8 cellular contexts compared by ENCODE assay signal in the genomic region with DNA sequence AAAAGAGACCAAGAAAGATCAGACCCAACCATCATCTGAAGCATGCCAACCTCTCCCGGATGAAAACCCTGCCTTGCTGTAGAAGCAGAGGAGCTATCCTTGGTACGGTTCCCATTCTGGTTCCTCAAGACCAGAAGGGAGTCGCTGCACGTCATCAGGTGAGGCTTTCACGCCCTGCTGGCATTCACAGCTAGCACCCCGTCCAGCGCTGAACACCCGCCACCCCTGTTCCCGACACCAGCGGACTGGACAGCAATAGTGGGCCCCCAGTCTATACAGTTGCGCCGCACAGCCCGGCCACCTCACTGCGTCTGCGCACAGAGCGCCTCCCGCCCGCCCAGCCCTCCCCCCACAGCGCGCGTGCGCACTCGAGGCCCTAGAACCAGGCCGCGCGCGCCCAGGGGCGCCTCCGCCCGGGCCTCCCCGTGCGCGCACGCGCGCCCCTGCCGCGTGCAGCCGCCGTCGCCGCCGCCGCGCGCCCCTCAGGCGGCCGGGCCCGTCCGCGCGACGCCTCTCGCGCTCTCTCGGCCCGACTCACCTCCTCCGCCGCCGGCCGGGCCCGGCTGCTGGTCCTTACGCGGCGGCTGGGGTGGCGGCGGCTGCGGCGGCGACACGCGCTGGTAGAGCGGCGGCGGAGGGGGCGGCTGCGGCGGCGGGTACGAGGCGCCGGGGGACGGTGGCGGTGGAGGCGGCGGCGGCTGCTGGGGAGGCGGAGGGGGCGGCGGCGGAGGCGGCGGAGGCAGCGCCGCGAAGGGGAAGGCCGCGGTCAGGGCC. TPM values are rescaled to one million over a fixed set of nuclear protein-coding genes. Genes with fewer than 3 reads are reported as not detected.
DNase-seq lines count a peak whose midpoint lies in the region; ATAC-seq and TF ChIP-seq lines count a peak whose summit lies in the region.

No MANE protein-coding gene starts in this region.

- H3K4me3 ChIP-seq in DOHH2 (ENCODE audit: low read length) (peak overlapping the region; percentile 96), liver (ENCODE audit: low read depth in 1 of 3, low read length in 3 of 3) (peak overlapping the region; percentile 84 to 100 (median 93))

- TF ChIP-seq CTCF in DOHH2 (IDR thresholded peaks at IDR 0.05; ENCODE audit: low read depth, low read length, poor library complexity, severe bottlenecking) (no peak), liver (IDR thresholded peaks at IDR 0.05; ENCODE audit: low read depth, low read length, missing input control) (no peak)

- no peaks in the 10 kb centered on the region for H3K27me3 ChIP-seq in DOHH2 (ENCODE audit: control insufficient read depth, low read length)
- H3K27me3 ChIP-seq in liver (ENCODE audit: control insufficient read depth in 4 of 4, insufficient read depth in 4 of 4, low read length in 3 of 4) = no peaks in the 10 kb centered on the region

- H3K9ac ChIP-seq in liver (ENCODE audit: low read depth in 1 of 2, low read length in 2 of 2) = peak overlapping the region; percentile 1 to 39

- H3K9me3 ChIP-seq in DOHH2 (ENCODE audit: control insufficient read depth, insufficient read depth, low read length) (no peaks in the 10 kb centered on the region), liver (ENCODE audit: control insufficient read depth in 4 of 4, low read length in 3 of 4) (no peaks in the 10 kb centered on the region)

- H3K79me2 ChIP-seq in DOHH2 (ENCODE audit: control insufficient read depth, low read length) = peaks cover 65% of the 10 kb centered on the region

- peak overlapping the region; percentile 92 for H3K27ac ChIP-seq in DOHH2 (ENCODE audit: low read depth, low read length)
- peak overlapping the region; percentile 97 to 99 for H3K27ac ChIP-seq in liver (ENCODE audit: low read depth in 1 of 2, low read length in 2 of 2)

- peaks cover 32% of the 10 kb centered on the region for H4K20me1 ChIP-seq in DOHH2 (ENCODE audit: control insufficient read depth, insufficient read depth, low read depth, low read length)

- under 1% methylated on average over 98 of the region's 98 CpGs for WGBS in liver

- H3K4me1 ChIP-seq in DOHH2 (ENCODE audit: control insufficient read depth, low read length) (peaks cover 72% of the 10 kb centered on the region), liver (ENCODE audit: control insufficient read depth in 4 of 4, insufficient read depth in 4 of 4, low read length in 3 of 4) (peaks cover 3 to 33% (median 20%) of the 10 kb centered on the region in 4 donors)

- H3F3A ChIP-seq in DOHH2 (ENCODE audit: control insufficient read depth, insufficient read depth) = peaks cover 63% of the 10 kb centered on the region

- no peaks in the 10 kb centered on the region for H3K9me2 ChIP-seq in DOHH2 (replicated peaks; ENCODE audit: control insufficient read depth, low read length)

- DNase-seq in NCI-H345 (lab: John Stamatoyannopoulos, UW) (peak; percentile 86), dermis blood vessel endothelial cell (peak; percentile 87)
- peak; percentile 60 to 63 for DNase-seq in activated CD4-positive, alpha-beta T cell treated with anti-CD3 and anti-CD28 coated beads, Interleukin-2, amount 50 U/mL, for 24 hours (ENCODE audit: low read depth in 1 of 2, low spot score in 1 of 2)
- DNase-seq in stimulated activated CD4-positive, alpha-beta T cell treated with anti-CD3 and anti-CD28 coated beads, Interleukin-2, amount 100 ng/mL, for 4 hours (ENCODE audit: low read depth) = peak; percentile 70

- ATAC-seq in HG02588 (IDR thresholded peaks at IDR 0.05; ENCODE audit: unreplicated experiment) = peak; percentile 29
- no peak for ATAC-seq in GM18873 (IDR thresholded peaks at IDR 0.05; ENCODE audit: low FRiP score, unreplicated experiment)

- H3K36me3 ChIP-seq in DOHH2 (ENCODE audit: control insufficient read depth, low read length) (peaks cover 65% of the 10 kb centered on the region), liver (ENCODE audit: control insufficient read depth in 4 of 4, insufficient read depth in 3 of 4, low read depth in 1 of 4, low read length in 3 of 4) (peaks cover 13 to 37% (median 33%) of the 10 kb centered on the region in 4 donors)

- H3K4me2 ChIP-seq in DOHH2 (ENCODE audit: low read length) = peak overlapping the region; percentile 85

- no peak for TF ChIP-seq RAD21 in liver (IDR thresholded peaks at IDR 0.05)

TF ChIP-seq in liver, 16 proteins besides CTCF, POLR2A, EP300 and RAD21:
- TF ChIP-seq, protein P1, sequence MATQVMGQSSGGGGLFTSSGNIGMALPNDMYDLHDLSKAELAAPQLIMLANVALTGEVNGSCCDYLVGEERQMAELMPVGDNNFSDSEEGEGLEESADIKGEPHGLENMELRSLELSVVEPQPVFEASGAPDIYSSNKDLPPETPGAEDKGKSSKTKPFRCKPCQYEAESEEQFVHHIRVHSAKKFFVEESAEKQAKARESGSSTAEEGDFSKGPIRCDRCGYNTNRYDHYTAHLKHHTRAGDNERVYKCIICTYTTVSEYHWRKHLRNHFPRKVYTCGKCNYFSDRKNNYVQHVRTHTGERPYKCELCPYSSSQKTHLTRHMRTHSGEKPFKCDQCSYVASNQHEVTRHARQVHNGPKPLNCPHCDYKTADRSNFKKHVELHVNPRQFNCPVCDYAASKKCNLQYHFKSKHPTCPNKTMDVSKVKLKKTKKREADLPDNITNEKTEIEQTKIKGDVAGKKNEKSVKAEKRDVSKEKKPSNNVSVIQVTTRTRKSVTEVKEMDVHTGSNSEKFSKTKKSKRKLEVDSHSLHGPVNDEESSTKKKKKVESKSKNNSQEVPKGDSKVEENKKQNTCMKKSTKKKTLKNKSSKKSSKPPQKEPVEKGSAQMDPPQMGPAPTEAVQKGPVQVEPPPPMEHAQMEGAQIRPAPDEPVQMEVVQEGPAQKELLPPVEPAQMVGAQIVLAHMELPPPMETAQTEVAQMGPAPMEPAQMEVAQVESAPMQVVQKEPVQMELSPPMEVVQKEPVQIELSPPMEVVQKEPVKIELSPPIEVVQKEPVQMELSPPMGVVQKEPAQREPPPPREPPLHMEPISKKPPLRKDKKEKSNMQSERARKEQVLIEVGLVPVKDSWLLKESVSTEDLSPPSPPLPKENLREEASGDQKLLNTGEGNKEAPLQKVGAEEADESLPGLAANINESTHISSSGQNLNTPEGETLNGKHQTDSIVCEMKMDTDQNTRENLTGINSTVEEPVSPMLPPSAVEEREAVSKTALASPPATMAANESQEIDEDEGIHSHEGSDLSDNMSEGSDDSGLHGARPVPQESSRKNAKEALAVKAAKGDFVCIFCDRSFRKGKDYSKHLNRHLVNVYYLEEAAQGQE (IDR thresholded peaks at IDR 0.05) = peak; percentile 61
- no peak for TF ChIP-seq EGR1 (IDR thresholded peaks at IDR 0.05; ENCODE audit: low read depth in 2 of 2)

RNA-seq across cellular contexts. Expression of gene SF1, which starts 0.7 kb away (rescaled TPM):
- total RNA-seq in dermis blood vessel endothelial cell = 104 and 116 TPM in 2 replicates
- total RNA-seq in liver = 100 to 1,000 TPM in 1 of 2 donors, 10 to 100 TPM in 1; 46.2 to 135 TPM
- 10 to 100 TPM; 44.9 to 54.0 TPM for polyA plus RNA-seq in liver

RNA-seq across cellular contexts. Expression of gene PYGM, which starts 17.9 kb away (rescaled TPM):
- total RNA-seq in dermis blood vessel endothelial cell (0.23 and 0.34 TPM in 2 replicates), liver (1 to 10 TPM in 1 of 2 donors, under 1 TPM in 1; 0.23 to 1.3 TPM)
- polyA plus RNA-seq in liver = under 1 TPM; 0.26 to 0.32 TPM

RNA-seq across cellular contexts. Expression of gene MAP4K2, which starts 25.4 kb away (rescaled TPM):
- total RNA-seq in dermis blood vessel endothelial cell (46.1 and 93.6 TPM in 2 replicates), liver (1 to 10 TPM; 4.6 to 6.9 TPM)
- 1 to 10 TPM; 2.1 to 2.3 TPM for polyA plus RNA-seq in liver

RNA-seq across cellular contexts. Expression of gene MEN1, which starts 32.7 kb away (rescaled TPM):
- total RNA-seq in dermis blood vessel endothelial cell (20.1 and 38.7 TPM in 2 replicates), liver (10 to 100 TPM; 12.1 to 15.1 TPM)
- 10 to 100 TPM in 1 of 2 donors, 1 to 10 TPM in 1; 9.0 to 14.7 TPM for polyA plus RNA-seq in liver

RNA-seq across cellular contexts. Expression of gene RASGRP2, which starts 33.7 kb away (rescaled TPM):
- total RNA-seq in dermis blood vessel endothelial cell (2.0 and 2.9 TPM in 2 replicates), liver (10 to 100 TPM; 12.1 to 14.9 TPM)
- polyA plus RNA-seq in liver = 1 to 10 TPM; 2.7 to 5.2 TPM
